Comparison of ENCODE assay signal across 2 cellular contexts in the genomic region with DNA sequence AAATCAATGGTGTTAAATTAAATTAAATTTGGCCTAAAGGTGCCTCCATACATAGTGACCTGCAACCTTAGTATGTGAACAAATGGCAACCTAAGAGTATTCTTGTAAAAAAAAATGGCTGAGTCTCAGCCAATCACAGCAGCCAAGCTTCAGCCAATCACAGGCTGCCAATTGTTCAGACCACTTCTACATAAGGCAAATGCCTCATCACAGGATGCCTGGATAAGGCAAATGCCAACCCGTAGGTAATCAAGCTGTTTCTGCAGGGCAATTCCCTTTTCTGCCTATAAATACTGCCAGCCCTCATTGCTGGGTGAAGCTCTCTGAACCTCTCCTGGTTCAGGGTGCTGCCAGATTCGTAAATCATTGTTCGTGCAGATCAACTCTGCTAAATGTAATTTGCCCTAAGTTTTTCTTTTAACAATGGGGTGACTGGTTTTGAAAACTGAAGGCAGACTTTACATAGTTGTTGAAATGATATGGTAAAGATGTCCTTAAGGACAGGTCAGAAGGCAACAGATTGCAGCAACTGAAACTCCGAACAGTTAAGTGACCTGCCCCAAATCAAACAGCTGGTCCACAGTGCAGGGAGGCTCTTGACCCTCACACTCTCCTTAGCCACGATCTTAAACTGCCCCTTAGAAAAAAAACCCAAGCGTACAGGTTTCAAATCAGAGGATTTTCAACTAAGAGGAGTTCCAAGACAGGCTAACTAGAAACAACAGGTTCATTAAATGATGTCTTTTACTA.
TF ChIP-seq lines count a peak whose summit lies in the region.

No MANE protein-coding gene starts in this region.

TF ChIP-seq in GM23338, 12 proteins besides CTCF, POLR2A, EP300 and RAD21 (continued from another document):
- TF ChIP-seq REST (IDR thresholded peaks at IDR 0.05; ENCODE audit: unreplicated experiment) (no peak), ZNF331 (CRISPR knock-in tag; IDR thresholded peaks at IDR 0.05; ENCODE audit: low read depth) (no peak), EZH2phosphoT487 (IDR thresholded peaks at IDR 0.05; ENCODE audit: unreplicated experiment) (no peak), POLR2AphosphoS5 (IDR thresholded peaks at IDR 0.05; ENCODE audit: low read depth) (no peak), ZNF114 (CRISPR knock-in tag; IDR thresholded peaks at IDR 0.05) (no peak)
- TF ChIP-seq, protein P1, sequence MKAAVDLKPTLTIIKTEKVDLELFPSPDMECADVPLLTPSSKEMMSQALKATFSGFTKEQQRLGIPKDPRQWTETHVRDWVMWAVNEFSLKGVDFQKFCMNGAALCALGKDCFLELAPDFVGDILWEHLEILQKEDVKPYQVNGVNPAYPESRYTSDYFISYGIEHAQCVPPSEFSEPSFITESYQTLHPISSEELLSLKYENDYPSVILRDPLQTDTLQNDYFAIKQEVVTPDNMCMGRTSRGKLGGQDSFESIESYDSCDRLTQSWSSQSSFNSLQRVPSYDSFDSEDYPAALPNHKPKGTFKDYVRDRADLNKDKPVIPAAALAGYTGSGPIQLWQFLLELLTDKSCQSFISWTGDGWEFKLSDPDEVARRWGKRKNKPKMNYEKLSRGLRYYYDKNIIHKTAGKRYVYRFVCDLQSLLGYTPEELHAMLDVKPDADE (IDR thresholded peaks at IDR 0.05) = no peak

TF ChIP-seq in HepG2, 621 proteins besides CTCF, POLR2A, EP300 and RAD21 (continued from another document):
- no peak for TF ChIP-seq ZUFSP (CRISPR knock-in tag; IDR thresholded peaks at IDR 0.05; ENCODE audit: borderline replicate concordance)
- TF ChIP-seq SKI (IDR thresholded peaks at IDR 0.05; ENCODE audit: partially characterized antibody) = no peak
